Comparison of ENCODE assay signal across 10 cellular contexts in the genomic region with DNA sequence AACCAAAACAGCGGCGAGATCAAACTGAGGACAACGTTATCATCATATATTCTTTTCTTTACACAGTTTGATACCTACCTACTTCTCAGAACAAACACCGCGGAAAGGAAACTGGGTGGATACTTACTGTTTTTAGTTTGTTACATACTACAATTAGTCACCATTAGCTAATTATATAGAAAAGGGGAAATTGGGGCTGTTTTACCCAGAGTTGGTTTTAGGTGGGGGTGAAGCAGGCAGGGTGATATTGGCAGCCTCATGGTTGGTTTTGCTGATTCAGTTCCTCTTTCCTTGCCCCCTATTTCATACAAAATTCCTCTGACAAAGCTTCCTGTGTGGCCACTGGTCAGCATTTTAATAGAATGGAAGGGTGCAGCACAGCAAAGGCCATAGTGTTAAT.
A peak's percentile ranks its signal among the peaks of the same experiment; 100 is the strongest.
DNase-seq lines count a peak whose midpoint lies in the region; ATAC-seq and TF ChIP-seq lines count a peak whose summit lies in the region.
"Had no signal": no experiment of that assay in that cellular context is flagged by ENCODE, and none has a peak within 500 bp of the region (broad histone marks: within the 10 kb centered on the region; RNA-seq: fewer than 3 reads in every experiment).

No MANE protein-coding gene starts in this region.

- intact Hi-C loops in lower lobe of right lung (cut with DNase I): no loop called here

- no peaks in the 10 kb centered on the region for H3K27me3 ChIP-seq in lower lobe of right lung (ENCODE audit: low read depth)
- H3K27me3 ChIP-seq: foreskin keratinocyte had no signal

- DNase-seq in lower lobe of right lung: no peak
- no peak for DNase-seq in HCEC 1CT
- DNase-seq in activated CD8-positive, alpha-beta memory T cell treated with anti-CD3 and anti-CD28 coated beads, Interleukin-2, amount 50 U/mL, for 4 hours: no peak
- DNase-seq in stimulated activated CD4-positive, alpha-beta T cell treated with anti-CD3 and anti-CD28 coated beads, Interleukin-4, amount 100 ng/mL, for 4 hours: no peak
- no peak for DNase-seq in NCI-H128 (lab: John Stamatoyannopoulos, UW; ENCODE audit: unreplicated experiment)
- DNase-seq: foreskin keratinocyte had no signal

- H3K36me3 ChIP-seq in lower lobe of right lung: no peaks in the 10 kb centered on the region

- H3K9me3 ChIP-seq in lower lobe of right lung: no peaks in the 10 kb centered on the region

- no peak for TF ChIP-seq CTCF in lower lobe of right lung (IDR thresholded peaks at IDR 0.05)

- peak; percentile 62 for ATAC-seq in GM18867 (IDR thresholded peaks at IDR 0.05; ENCODE audit: unreplicated experiment)
- ATAC-seq in GM21825 (IDR thresholded peaks at IDR 0.05; ENCODE audit: unreplicated experiment): peak; percentile 62
- peak; percentile 38 for ATAC-seq in HG03575 (IDR thresholded peaks at IDR 0.05; ENCODE audit: extremely low read depth, insufficient number of reproducible peaks, low FRiP score, unreplicated experiment)
- peak; percentile 20 to 41 for ATAC-seq in lower lobe of right lung
- ATAC-seq: foreskin keratinocyte had no signal

- no peak overlapping the region for H3K4me3 ChIP-seq in lower lobe of right lung

- H3K27ac ChIP-seq in lower lobe of right lung: no peak overlapping the region
- H3K27ac ChIP-seq: foreskin keratinocyte, KMS-11 had no signal

- peaks cover 27% of the 10 kb centered on the region for H3K4me1 ChIP-seq in lower lobe of right lung
- H3K4me1 ChIP-seq: foreskin keratinocyte had no signal
